Comparison of ENCODE assay signal across 8 cellular contexts in the genomic region with DNA sequence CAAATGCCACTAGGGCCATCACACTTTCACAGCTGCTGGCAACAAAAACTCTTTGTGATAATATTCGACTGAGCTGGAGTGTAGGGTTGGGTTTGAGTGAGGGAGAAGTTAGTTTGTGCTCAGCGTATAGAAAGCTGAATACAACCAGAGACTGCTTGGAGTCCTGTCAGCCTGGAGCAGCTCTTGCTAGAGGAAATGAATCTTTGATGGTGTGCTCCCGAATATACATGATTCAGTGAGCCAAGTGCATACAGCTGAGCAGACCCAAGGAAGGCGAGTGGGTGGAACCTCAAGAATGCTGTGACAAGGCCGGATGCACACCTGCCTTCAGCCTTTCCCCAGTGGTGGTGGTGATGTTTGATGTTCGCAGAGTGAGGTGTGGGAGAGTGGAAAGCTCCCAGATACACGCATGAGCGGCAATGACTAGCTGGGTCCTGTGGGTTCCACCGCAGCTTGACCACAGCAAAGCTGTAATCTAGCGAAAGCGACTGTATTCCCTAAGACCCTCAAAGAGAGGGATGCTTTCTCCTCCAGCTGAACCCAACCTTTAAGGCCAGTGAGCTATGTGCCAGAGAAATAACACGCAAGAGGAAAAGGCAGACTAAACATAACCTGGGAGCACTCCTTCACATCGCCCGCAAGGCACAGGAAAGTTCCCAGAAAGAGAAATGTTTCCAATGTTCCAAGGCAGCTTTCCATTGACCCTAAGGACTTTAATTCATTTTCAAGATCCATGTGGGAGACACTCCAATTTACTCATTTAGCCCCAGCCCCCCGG. TPM values are rescaled to one million over a fixed set of nuclear protein-coding genes. Genes with fewer than 3 reads are reported as not detected.
DNase-seq lines count a peak whose midpoint lies in the region; ATAC-seq and TF ChIP-seq lines count a peak whose summit lies in the region.

No MANE protein-coding gene starts in this region.

- H3K4me3 ChIP-seq in SK-N-MC: peak overlapping the region; percentile 80
- H3K4me3 ChIP-seq in adrenal gland: peak overlapping the region; percentile 62 to 94 (median 72)

- H3K9ac ChIP-seq in SK-N-MC (ENCODE audit: insufficient read length): no peak overlapping the region

- no peak overlapping the region for H3K27ac ChIP-seq in SK-N-MC
- H3K27ac ChIP-seq in adrenal gland: peak overlapping the region; percentile 1 to 87 (median 74)

- ATAC-seq in GM21619 (IDR thresholded peaks at IDR 0.05; ENCODE audit: unreplicated experiment) (peak; percentile 27), HG03095 (IDR thresholded peaks at IDR 0.05; ENCODE audit: unreplicated experiment) (no peak)

- peak in 1 of 2 donors; percentile 42 for TF ChIP-seq POLR2A in adrenal gland (IDR thresholded peaks at IDR 0.05)

- TF ChIP-seq CTCF in adrenal gland (IDR thresholded peaks at IDR 0.05): peak in 1 of 6 experiments; percentile 17

- H3K36me3 ChIP-seq in SK-N-MC (ENCODE audit: insufficient read depth, low read length): no peaks in the 10 kb centered on the region
- H3K36me3 ChIP-seq in adrenal gland (replicated peaks in 1 of 2): no peaks in the 10 kb centered on the region

- no peaks in the 10 kb centered on the region for H3K27me3 ChIP-seq in adrenal gland

- no peak for DNase-seq in SK-N-MC (ENCODE audit: low read depth, low spot score)
- DNase-seq in adrenal gland: peak in 5 of 7 donors; percentile 32 to 66 (median 35)
- peak; percentile 68 for DNase-seq in kidney glomerular epithelial cell (lab: John Stamatoyannopoulos, UW)
- DNase-seq in stimulated activated CD4-positive, alpha-beta T cell treated with anti-CD3 and anti-CD28 coated beads, Interleukin-4, amount 100 ng/mL, for 1 hour: peak; percentile 65
- DNase-seq in NCI-H2171 treated with DMSO at 0.1 percent for 48 hours (lab: John Stamatoyannopoulos, UW): no peak
- no peak for DNase-seq in NCI-H128 (lab: John Stamatoyannopoulos, UW; ENCODE audit: unreplicated experiment)

- 22 to 33% (median 27%) methylated on average over 10 to 15 of the region's 15 CpGs for WGBS in adrenal gland, 4 donors

- intact Hi-C loops in adrenal gland (cut with DNase I): loop anchor here (5.0 kb wide), 2 partner anchors 98 to 187 kb away; no protein-coding TSS in a partner anchor

- H3K4me1 ChIP-seq in adrenal gland (replicated peaks in 1 of 2): peaks cover 41 to 44% of the 10 kb centered on the region in 2 donors

- H3K9me3 ChIP-seq in SK-N-MC (ENCODE audit: low read depth, low read length) (no peaks in the 10 kb centered on the region), adrenal gland (replicated peaks in 1 of 3) (no peaks in the 10 kb centered on the region)

RNA-seq across cellular contexts. Expression of a gene that starts 1.2 kb away (rescaled TPM):
- 100 to 1,000 TPM in 1 of 8 donors, 10 to 100 TPM in 7; 49.4 to 110 (median 70.4) TPM for total RNA-seq in adrenal gland
- 100 to 1,000 TPM in 1 of 3 donors, 10 to 100 TPM in 2; 26.6 to 122 (median 33.9) TPM for polyA plus RNA-seq in adrenal gland

Comparison
In these comparisons a context has a peak if more than half of its experiments do, and no peak if none do; other contexts are left out.
1. DNase-seq: peak in adrenal gland (5 of 7), kidney glomerular epithelial cell (single experiment) and stimulated activated CD4-positive, alpha-beta T cell treated with anti-CD3 and anti-CD28 coated beads, Interleukin-4, amount 100 ng/mL, for 1 hour (single experiment); none in SK-N-MC (single experiment), NCI-H2171 treated with DMSO at 0.1 percent for 48 hours (single experiment) and NCI-H128 (single experiment).